1 cellular context compared by ENCODE assay signal in genomic region chr6:71287926-71288227, GRCh38.
TF ChIP-seq lines count a peak whose summit lies in the region.

No MANE protein-coding gene starts in this region.

TF ChIP-seq in GM23338, 12 proteins besides CTCF, POLR2A, EP300 and RAD21 (continued from another document):
- TF ChIP-seq ETS1 (IDR thresholded peaks at IDR 0.05): no peak
TF ChIP-seq in GM23338: peak in this region for 0.
